Comparison of ENCODE assay signal across 11 cellular contexts in the genomic region with DNA sequence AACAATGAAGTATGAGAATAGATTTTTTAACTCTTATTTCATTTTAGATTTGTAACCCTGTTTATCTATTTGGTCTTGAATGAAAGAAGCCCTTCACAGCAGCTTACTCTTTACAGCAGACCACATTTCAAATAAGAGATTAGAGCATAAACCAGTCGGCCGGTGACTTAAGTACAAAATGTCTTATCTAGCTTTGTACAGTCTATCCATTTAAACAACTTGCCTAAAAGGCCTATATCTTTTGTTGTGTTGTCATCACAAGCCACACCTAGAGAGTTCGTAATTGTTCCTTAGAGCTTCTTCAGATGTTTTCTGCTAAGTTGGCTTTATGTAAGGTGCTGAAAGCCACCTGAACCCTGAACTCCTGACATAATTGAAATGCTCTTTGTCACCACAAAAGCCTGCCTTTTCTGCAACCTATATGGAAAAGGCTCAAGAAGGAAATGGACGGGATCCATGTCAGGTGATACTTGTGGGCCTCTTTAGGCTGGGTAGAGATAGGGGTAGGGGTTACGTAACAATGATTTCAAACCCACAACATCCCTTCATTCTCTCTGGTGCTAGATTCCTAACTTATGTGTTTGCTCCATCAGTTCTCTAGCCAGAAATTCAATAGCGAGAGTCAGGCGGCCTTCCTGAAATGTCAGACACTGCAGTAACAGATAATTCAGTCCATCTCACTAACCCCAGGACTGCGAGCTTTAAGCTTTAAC.
DNase-seq lines count a peak whose midpoint lies in the region; ATAC-seq and TF ChIP-seq lines count a peak whose summit lies in the region.
"Had no signal": no experiment of that assay in that cellular context is flagged by ENCODE, and none has a peak within 500 bp of the region (broad histone marks: within the 10 kb centered on the region; RNA-seq: fewer than 3 reads in every experiment).

No MANE protein-coding gene starts in this region.

- H3K4me1 ChIP-seq in cardiac muscle cell (ENCODE audit: low read depth) (peaks cover 69% of the 10 kb centered on the region), lower lobe of right lung (peaks cover 48% of the 10 kb centered on the region)

- no peak overlapping the region for H3K4me3 ChIP-seq in cardiac muscle cell
- H3K4me3 ChIP-seq in lower lobe of right lung = no peak overlapping the region
- H3K4me3 ChIP-seq: transverse colon had no signal

- H3K27ac ChIP-seq in cardiac muscle cell (peak overlapping the region; percentile 63), epithelial cell of prostate (peak overlapping the region; percentile 0), lower lobe of right lung (no peak overlapping the region)

- H3K36me3 ChIP-seq in cardiac muscle cell = no peaks in the 10 kb centered on the region
- no peaks in the 10 kb centered on the region for H3K36me3 ChIP-seq in lower lobe of right lung
- H3K36me3 ChIP-seq: transverse colon had no signal

- no peak for TF ChIP-seq CTCF in cardiac muscle cell (IDR thresholded peaks at IDR 0.05; ENCODE audit: low read depth, low read length)
- no peak for TF ChIP-seq CTCF in lower lobe of right lung (IDR thresholded peaks at IDR 0.05)

- intact Hi-C loops in cardiac septum (cut with DNase I) (no loop called here), lower lobe of right lung (cut with DNase I) (no loop called here)

- H3K9me3 ChIP-seq in cardiac muscle cell (ENCODE audit: low read depth) = no peaks in the 10 kb centered on the region
- H3K9me3 ChIP-seq in lower lobe of right lung = no peaks in the 10 kb centered on the region
- H3K9me3 ChIP-seq: transverse colon had no signal

- no peaks in the 10 kb centered on the region for H3K27me3 ChIP-seq in cardiac muscle cell
- H3K27me3 ChIP-seq in lower lobe of right lung (ENCODE audit: low read depth) = no peaks in the 10 kb centered on the region
- H3K27me3 ChIP-seq: transverse colon had no signal

- DNase-seq in cardiac muscle cell (ENCODE audit: low read depth in 1 of 2, low spot score in 1 of 2) (peak in 1 of 2 donors; percentile 45), cardiac septum (ENCODE audit: low spot score) (no peak), epithelial cell of prostate (ENCODE audit: low read depth, low spot score) (no peak), lower lobe of right lung (no peak), HuH-7.5 (ENCODE audit: low spot score) (no peak), GM19238 (ENCODE audit: insufficient read length, low spot score) (no peak), iPS-NIHi11 (ENCODE audit: low spot score) (no peak), DMS 273 treated with DMSO at 0.1 percent for 48 hours (lab: John Stamatoyannopoulos, UW) (no peak)
- DNase-seq: H7, NCI-H2029 treated with DMSO at 0.1 percent for 48 hours, transverse colon had no signal

- peak; percentile 27 to 39 for ATAC-seq in lower lobe of right lung
